Comparison of ENCODE assay signal across 8 cellular contexts in genomic region chr15:70672081-70672480, GRCh38.
DNase-seq lines count a peak whose midpoint lies in the region; ATAC-seq and TF ChIP-seq lines count a peak whose summit lies in the region.
"Had no signal": no experiment of that assay in that cellular context is flagged by ENCODE, and none has a peak within 500 bp of the region (broad histone marks: within the 10 kb centered on the region; RNA-seq: fewer than 3 reads in every experiment).

No MANE protein-coding gene starts in this region.

- H3K27me3 ChIP-seq in GM23338 (ENCODE audit: insufficient read depth): no peaks in the 10 kb centered on the region
- no peaks in the 10 kb centered on the region for H3K27me3 ChIP-seq in naive thymus-derived CD4-positive, alpha-beta T cell (ENCODE audit: control insufficient read depth in 2 of 2, insufficient read depth in 2 of 2, low read length in 2 of 2)
- H3K27me3 ChIP-seq: body of pancreas had no signal

- H4K20me1 ChIP-seq in GM23338 (replicated peaks; ENCODE audit: insufficient read depth): no peaks in the 10 kb centered on the region

- H3K27me3 Mint-ChIP-seq in GM23338 (ENCODE audit: insufficient read depth, low read depth, poor library complexity): no peaks in the 10 kb centered on the region
- H3K27me3 Mint-ChIP-seq in naive thymus-derived CD4-positive, alpha-beta T cell: peaks cover 0 to 39% (median 4%) of the 10 kb centered on the region in 5 donors

- H3K4me3 ChIP-seq in GM23338: no peak overlapping the region
- H3K4me3 ChIP-seq in naive thymus-derived CD4-positive, alpha-beta T cell (ENCODE audit: low read length): no peak overlapping the region
- H3K4me3 ChIP-seq: body of pancreas had no signal

- H3K27ac Mint-ChIP-seq in GM23338: peak overlapping the region; percentile 70
- peak overlapping the region in 8 of 9 donors; percentile 30 to 81 (median 60) for H3K27ac Mint-ChIP-seq in naive thymus-derived CD4-positive, alpha-beta T cell

- H3K4me1 Mint-ChIP-seq in GM23338: peaks cover 12% of the 10 kb centered on the region; the same call in 2 of the 3 replicates
- H3K4me1 Mint-ChIP-seq in naive thymus-derived CD4-positive, alpha-beta T cell: peaks cover 13 to 32% (median 24%) of the 10 kb centered on the region in 7 donors

- intact Hi-C loops in naive thymus-derived CD4-positive, alpha-beta T cell (cut with micrococcal nuclease): loop anchor here (2.0 to 10.0 kb wide), 5 partner anchors 137 to 960 kb away; no protein-coding TSS in a partner anchor

- no peaks in the 10 kb centered on the region for H3F3A ChIP-seq in GM23338 (replicated peaks; ENCODE audit: low read depth)

- H3K36me3 Mint-ChIP-seq in GM23338 (ENCODE audit: low read depth): no peaks in the 10 kb centered on the region
- peaks cover 0 to 2% (median 0%) of the 10 kb centered on the region in 5 donors for H3K36me3 Mint-ChIP-seq in naive thymus-derived CD4-positive, alpha-beta T cell

- no peaks in the 10 kb centered on the region for H3K9me3 Mint-ChIP-seq in GM23338
- H3K9me3 Mint-ChIP-seq in naive thymus-derived CD4-positive, alpha-beta T cell: no peaks in the 10 kb centered on the region

- H3K79me2 ChIP-seq in GM23338 (replicated peaks; ENCODE audit: insufficient read depth): no peaks in the 10 kb centered on the region

- no peak for TF ChIP-seq CTCF in GM10248 (IDR thresholded peaks at IDR 0.05; ENCODE audit: control extremely low read depth, extremely low read depth, low read depth, missing control alignments)
- TF ChIP-seq CTCF in GM23338 (conservative IDR thresholded peaks at IDR 0.05; ENCODE audit: low read depth in 2 of 2): no peak

- H3K4me3 Mint-ChIP-seq in GM23338: no peak overlapping the region
- peak overlapping the region in 9 of 10 donors; percentile 39 to 78 (median 60) for H3K4me3 Mint-ChIP-seq in naive thymus-derived CD4-positive, alpha-beta T cell

- no peaks in the 10 kb centered on the region for H3K9me2 ChIP-seq in GM23338 (ENCODE audit: insufficient read depth)

- peak overlapping the region; percentile 2; the same call in 1 of the 2 replicates for H3K4me2 ChIP-seq in GM23338

- no peak for ATAC-seq in GM23338
- ATAC-seq in naive thymus-derived CD4-positive, alpha-beta T cell: peak; percentile 94
- ATAC-seq: body of pancreas had no signal

- CTCF ChIA-PET in GM10248 (lab: Yijun Ruan, JAX): interaction anchor here (3.0 kb wide), 1 partner anchor 51 kb away, joined by 12 read pairs; no protein-coding TSS in a partner anchor
- CTCF ChIA-PET in naive thymus-derived CD4-positive, alpha-beta T cell (lab: Charles Lee): interaction anchor here (0.9 to 3.0 kb wide), 3 partner anchors 9 to 50 kb away, joined by 3 to 19 read pairs (median 3); no protein-coding TSS in a partner anchor

- POLR2A ChIA-PET in GM10248 (lab: Yijun Ruan, JAX): no interaction called here
- POLR2A ChIA-PET in naive thymus-derived CD4-positive, alpha-beta T cell (lab: Charles Lee): interaction anchor here (0.6 to 0.9 kb wide), 2 partner anchors 19 to 162 kb away, joined by 3 read pairs; no protein-coding TSS in a partner anchor

- peak overlapping the region; percentile 56; the same call in 1 of the 2 replicates for H3K27ac ChIP-seq in GM23338 (ENCODE audit: low read depth)
- H3K27ac ChIP-seq in naive thymus-derived CD4-positive, alpha-beta T cell (ENCODE audit: low read depth, low read length): no peak overlapping the region
- H3K27ac ChIP-seq: body of pancreas had no signal

- no peaks in the 10 kb centered on the region for H3K9me3 ChIP-seq in naive thymus-derived CD4-positive, alpha-beta T cell (ENCODE audit: control insufficient read depth in 2 of 3, low read length in 3 of 3)
- H3K9me3 ChIP-seq: body of pancreas had no signal

- DNase-seq in GM10248 (ENCODE audit: extremely low spot score) (peak; percentile 24), GM23338 (ENCODE audit: low spot score) (no peak), SIG-M5 (lab: John Stamatoyannopoulos, UW) (peak; percentile 16), D341Med (ENCODE audit: low spot score) (no peak), NCI-H1694 treated with DMSO at 0.1 percent for 48 hours (lab: John Stamatoyannopoulos, UW) (no peak), C1 segment of cervical spinal cord (lab: John Stamatoyannopoulos, UW) (no peak)
- peak in 7 of 9 donors; percentile 45 to 85 (median 80) for DNase-seq in naive thymus-derived CD4-positive, alpha-beta T cell
- DNase-seq: body of pancreas had no signal

- H2AFZ ChIP-seq in GM23338: no peak overlapping the region

- H3K36me3 ChIP-seq in GM23338 (ENCODE audit: insufficient read depth): no peaks in the 10 kb centered on the region
- no peaks in the 10 kb centered on the region for H3K36me3 ChIP-seq in naive thymus-derived CD4-positive, alpha-beta T cell (ENCODE audit: control insufficient read depth in 2 of 3, insufficient read depth in 3 of 3, low read length in 3 of 3)

- peaks cover 52% of the 10 kb centered on the region for H3K4me1 ChIP-seq in GM23338 (ENCODE audit: insufficient read depth)
- peaks cover 12 to 19% of the 10 kb centered on the region in 2 donors for H3K4me1 ChIP-seq in naive thymus-derived CD4-positive, alpha-beta T cell (ENCODE audit: control insufficient read depth in 2 of 2, insufficient read depth in 2 of 2, low read length in 2 of 2)

TF ChIP-seq in GM23338, 12 proteins besides CTCF, POLR2A, EP300 and RAD21 (continues in another document):
- TF ChIP-seq ZNF331 (CRISPR knock-in tag; IDR thresholded peaks at IDR 0.05; ENCODE audit: low read depth): no peak
- TF ChIP-seq STAT1 (IDR thresholded peaks at IDR 0.05; ENCODE audit: unreplicated experiment): no peak
- TF ChIP-seq JUNB (IDR thresholded peaks at IDR 0.05; ENCODE audit: unreplicated experiment): no peak
- no peak for TF ChIP-seq NANOG (IDR thresholded peaks at IDR 0.05; ENCODE audit: borderline replicate concordance)
- no peak for TF ChIP-seq EZH2 (IDR thresholded peaks at IDR 0.05; ENCODE audit: low read depth, unreplicated experiment)
- no peak for TF ChIP-seq ZNF462 (CRISPR knock-in tag; IDR thresholded peaks at IDR 0.05)
- no peak for TF ChIP-seq CREB1 (CRISPR knock-in tag; IDR thresholded peaks at IDR 0.05; ENCODE audit: low read depth)
- TF ChIP-seq EZH2phosphoT487 (IDR thresholded peaks at IDR 0.05; ENCODE audit: unreplicated experiment): no peak
- no peak for TF ChIP-seq ZNF114 (CRISPR knock-in tag; IDR thresholded peaks at IDR 0.05)

Comparison
In these comparisons a context has a peak if more than half of its experiments do, and no peak if none do; other contexts are left out.
1. DNase-seq: peak in GM10248 (single experiment), SIG-M5 (single experiment) and naive thymus-derived CD4-positive, alpha-beta T cell (7 of 9); none in GM23338 (single experiment), D341Med (single experiment), NCI-H1694 treated with DMSO at 0.1 percent for 48 hours (single experiment) and C1 segment of cervical spinal cord (0 of 14).